Comparison of ENCODE assay signal across 24 cellular contexts in the genomic region with DNA sequence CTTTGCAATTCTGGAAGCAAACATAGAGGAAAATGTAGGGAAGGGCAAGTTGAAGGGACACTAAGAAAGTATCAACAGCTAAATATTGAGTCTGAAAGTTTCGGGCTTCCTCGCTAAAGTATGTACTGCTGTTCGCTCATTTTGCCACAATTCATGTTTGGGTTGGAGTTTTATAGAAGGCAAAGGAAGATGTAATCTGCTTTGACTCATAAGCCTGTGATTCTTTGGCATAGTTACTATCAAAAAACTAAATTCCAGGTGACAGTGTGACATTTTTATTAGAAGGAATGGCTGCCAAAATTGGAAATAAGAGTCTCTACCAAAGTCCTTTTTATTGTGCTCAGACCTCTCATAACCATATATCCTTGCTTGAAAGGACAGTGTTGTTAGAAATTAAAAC.
"Had no signal": no experiment of that assay in that cellular context is flagged by ENCODE, and none has a peak within 500 bp of the region (broad histone marks: within the 10 kb centered on the region; RNA-seq: fewer than 3 reads in every experiment).

No MANE protein-coding gene starts in this region.

- H3K36me3 ChIP-seq: colonic mucosa, esophagus muscularis mucosa, esophagus squamous epithelium, gastrocnemius medialis, gastroesophageal sphincter, heart left ventricle, heart right ventricle had no signal

- DNase-seq: colonic mucosa; cortex of kidney; dermis blood vessel endothelial cell; dorsolateral prefrontal cortex; effector CD4-positive, alpha-beta T cell; effector CD8-positive, alpha-beta T cell; effector memory CD4-positive, alpha-beta T cell; effector memory CD8-positive, alpha-beta T cell; endodermal cell; erythroblast; esophagus squamous epithelium; foreskin fibroblast; foreskin keratinocyte; foreskin melanocyte; gastrocnemius medialis; glutamatergic neuron; head of caudate nucleus; heart left ventricle; heart right ventricle had no signal

- H3K27ac ChIP-seq: colonic mucosa, coronary artery, dorsolateral prefrontal cortex, epithelial cell of prostate, esophagus muscularis mucosa, esophagus squamous epithelium, foreskin keratinocyte, gastrocnemius medialis, gastroesophageal sphincter, heart left ventricle, heart right ventricle had no signal

- H3K27me3 ChIP-seq: colonic mucosa, dorsolateral prefrontal cortex, esophagus muscularis mucosa, esophagus squamous epithelium, foreskin keratinocyte, gastrocnemius medialis, gastroesophageal sphincter, heart left ventricle, heart right ventricle had no signal

- ATAC-seq: effector memory CD8-positive, alpha-beta T cell; esophagus mucosa; foreskin keratinocyte; gastrocnemius medialis; gastroesophageal sphincter; heart left ventricle; heart right ventricle had no signal

- H3K4me1 ChIP-seq: colonic mucosa, esophagus muscularis mucosa, esophagus squamous epithelium, foreskin keratinocyte, gastrocnemius medialis, gastroesophageal sphincter, heart left ventricle had no signal

- H3K4me3 ChIP-seq: colonic mucosa, coronary artery, dorsolateral prefrontal cortex, esophagus muscularis mucosa, esophagus squamous epithelium, gastrocnemius medialis, gastroesophageal sphincter, heart left ventricle, heart right ventricle had no signal

- H3K9me3 ChIP-seq: colonic mucosa, esophagus muscularis mucosa, esophagus squamous epithelium, gastrocnemius medialis, gastroesophageal sphincter, heart right ventricle had no signal
